In the genomic region with DNA sequence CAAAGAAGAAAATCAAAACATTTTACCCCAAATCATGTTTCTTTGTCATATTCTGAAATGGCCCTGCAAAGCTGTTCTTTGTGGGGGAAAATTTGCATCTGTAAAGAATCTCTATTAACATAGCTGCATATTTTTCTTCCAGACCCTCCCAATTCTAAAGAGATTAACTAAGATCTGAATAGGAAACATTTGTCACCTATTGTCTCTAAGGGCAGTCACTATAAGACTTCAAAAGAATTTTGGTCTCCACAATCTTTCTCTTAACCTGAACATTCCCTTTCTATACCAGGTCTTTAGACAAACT, we compare ENCODE assay signal across 8 cellular contexts. TPM values are rescaled to one million over a fixed set of nuclear protein-coding genes. Genes with fewer than 3 reads are reported as not detected.
"Had no signal": no experiment of that assay in that cellular context is flagged by ENCODE, and none has a peak within 500 bp of the region (broad histone marks: within the 10 kb centered on the region; RNA-seq: fewer than 3 reads in every experiment).

No MANE protein-coding gene starts in this region.

RNA-seq across cellular contexts. Expression of a gene that starts 16.4 kb away (rescaled TPM):
- total RNA-seq: activated CD4-positive, alpha-beta memory T cell treated with anti-CD3 and anti-CD28 coated beads for 36 hours; activated CD4-positive, alpha-beta T cell treated with anti-CD3 and anti-CD28 coated beads, Interleukin-2, amount 10 ng/mL, durations not matched to agents 24 days and 14 days; activated CD8-positive, alpha-beta memory T cell treated with anti-CD3 and anti-CD28 coated beads for 36 hours; activated naive CD4-positive, alpha-beta T cell treated with anti-CD3 and anti-CD28 coated beads for 36 hours; activated naive CD8-positive, alpha-beta T cell treated with anti-CD3 and anti-CD28 coated beads for 36 hours; activated T-helper 1 cell treated with anti-CD3 and anti-CD28 coated beads, Interleukin-12 subunit alpha, Interleukin-12 subunit beta, Interleukin-2, Interleukin-4 antibody, amounts not matched to agents 30 ng/mL and 10 ng/mL and 1 ng/mL, durations not matched to agents 14 hours and 24 hours and 36 hours; endothelial cell of umbilical vein; T-helper 17 cell had no signal
